ENCODE assay signal across 34 cellular contexts in the genomic region with DNA sequence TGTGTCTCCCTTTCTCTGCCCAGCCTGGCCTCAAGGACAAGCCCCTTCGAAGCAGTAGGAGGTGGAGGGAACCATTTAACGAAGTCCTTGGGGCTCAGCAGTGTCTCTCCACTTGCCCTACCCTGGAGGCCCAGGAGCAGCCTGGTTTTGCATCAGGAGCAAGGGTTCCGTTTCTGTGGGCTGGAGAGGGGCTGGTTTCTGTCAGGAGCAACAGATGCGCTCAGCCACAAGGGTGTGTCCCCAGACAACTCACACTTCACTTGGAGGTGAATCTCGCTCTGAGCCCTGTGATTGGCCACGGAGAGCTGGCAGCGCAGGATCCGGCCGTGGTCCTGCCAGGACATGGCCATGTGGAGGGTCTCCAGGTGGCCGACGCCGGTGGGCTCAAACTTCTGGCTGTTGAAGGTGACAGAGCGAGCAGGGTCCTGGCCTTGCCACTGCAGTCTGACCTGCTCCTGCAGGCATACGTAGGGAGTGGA. TPM values are rescaled to one million over a fixed set of nuclear protein-coding genes. Genes with fewer than 3 reads are reported as not detected.
"Had no signal": no experiment of that assay in that cellular context is flagged by ENCODE, and none has a peak within 500 bp of the region (broad histone marks: within the 10 kb centered on the region; RNA-seq: fewer than 3 reads in every experiment).

No MANE protein-coding gene starts in this region.

- H3K9me3 ChIP-seq: adrenal gland, body of pancreas, breast epithelium, MG63 had no signal

- ATAC-seq: activated CD8-positive, alpha-beta T cell treated with anti-CD3 and anti-CD28 coated beads for 36 hours; activated naive CD4-positive, alpha-beta T cell treated with anti-CD3 and anti-CD28 coated beads, Interleukin-2, amount 50 U/mL, for 72 hours; body of pancreas had no signal

- H3K27ac Mint-ChIP-seq: activated CD4-positive, alpha-beta T cell treated with anti-CD3 and anti-CD28 coated beads, Interleukin-2, amount 10 ng/mL, durations not matched to agents 24 days and 14 days; activated CD8-positive, alpha-beta T cell treated with anti-CD3 and anti-CD28 coated beads for 36 hours; activated naive CD4-positive, alpha-beta T cell treated with anti-CD3 and anti-CD28 coated beads for 36 hours; activated naive CD4-positive, alpha-beta T cell treated with anti-CD3 and anti-CD28 coated beads, Interleukin-2, amount 50 U/mL, for 72 hours; activated T-helper 1 cell treated with anti-CD3 and anti-CD28 coated beads, Interleukin-12 subunit alpha, Interleukin-12 subunit beta, Interleukin-2, Interleukin-4 antibody, amounts not matched to agents 30 ng/mL and 10 ng/mL and 1 ng/mL, durations not matched to agents 14 hours and 24 hours and 36 hours had no signal

- DNase-seq: activated CD4-positive, alpha-beta T cell treated with anti-CD3 and anti-CD28 coated beads, Interleukin-2, amount 10 ng/mL, durations not matched to agents 24 days and 14 days; activated CD4-positive, alpha-beta T cell treated with anti-CD3 and anti-CD28 coated beads, Interleukin-2, amount 50 U/mL, for 4 hours; activated CD8-positive, alpha-beta T cell treated with anti-CD3 and anti-CD28 coated beads for 36 hours; activated gamma-delta T cell treated with Interleukin-2 at 50 U/mL for 16 hours; activated naive CD4-positive, alpha-beta T cell treated with anti-CD3 and anti-CD28 coated beads for 36 hours; activated T-cell treated with anti-CD3 and anti-CD28 coated beads, Interleukin-2, amount 50 U/mL, for 1 hour; adrenal gland; body of pancreas; Kasumi-1; KG1; MG63; NCI-H1048; NCI-H1105 treated with DMSO at 0.1 percent for 48 hours; NCI-H1436; NCI-H1694; NCI-H1930; NCI-H2081 treated with DMSO at 0.1 percent for 48 hours; NCI-H226; NCI-H524 treated with DMSO at 0.1 percent for 48 hours; NK-92 treated with Interleukin-12 subunit alpha and Interleukin-12 subunit beta, amount 100 ng/mL, for 24 hours; Right ventricle myocardium superior; SW 1271; T-helper 1 cell; T1000; WERI-Rb-1 had no signal

- H3K27me3 ChIP-seq: adrenal gland, body of pancreas, breast epithelium, MG63 had no signal

- H3K4me1 Mint-ChIP-seq: activated CD4-positive, alpha-beta T cell treated with anti-CD3 and anti-CD28 coated beads, Interleukin-2, amount 10 ng/mL, durations not matched to agents 24 days and 14 days had no signal

- H3K4me3 ChIP-seq: adrenal gland, body of pancreas, breast epithelium, MG63 had no signal

- FAIRE-seq: astrocyte had no signal

- H3K4me3 Mint-ChIP-seq: activated CD4-positive, alpha-beta T cell treated with anti-CD3 and anti-CD28 coated beads, Interleukin-2, amount 10 ng/mL, durations not matched to agents 24 days and 14 days; activated CD8-positive, alpha-beta T cell treated with anti-CD3 and anti-CD28 coated beads for 36 hours; activated naive CD4-positive, alpha-beta T cell treated with anti-CD3 and anti-CD28 coated beads for 36 hours; activated T-helper 1 cell treated with anti-CD3 and anti-CD28 coated beads, Interleukin-12 subunit alpha, Interleukin-12 subunit beta, Interleukin-2, Interleukin-4 antibody, amounts not matched to agents 30 ng/mL and 10 ng/mL and 1 ng/mL, durations not matched to agents 14 hours and 24 hours and 36 hours had no signal

- H3K36me3 Mint-ChIP-seq: activated naive CD4-positive, alpha-beta T cell treated with anti-CD3 and anti-CD28 coated beads, Interleukin-2, amount 50 U/mL, for 72 hours had no signal

- H3K9me3 Mint-ChIP-seq: activated CD4-positive, alpha-beta T cell treated with anti-CD3 and anti-CD28 coated beads, Interleukin-2, amount 10 ng/mL, durations not matched to agents 24 days and 14 days; activated CD8-positive, alpha-beta T cell treated with anti-CD3 and anti-CD28 coated beads for 36 hours; activated naive CD4-positive, alpha-beta T cell treated with anti-CD3 and anti-CD28 coated beads for 36 hours; activated naive CD4-positive, alpha-beta T cell treated with anti-CD3 and anti-CD28 coated beads, Interleukin-2, amount 50 U/mL, for 72 hours; activated T-helper 1 cell treated with anti-CD3 and anti-CD28 coated beads, Interleukin-12 subunit alpha, Interleukin-12 subunit beta, Interleukin-2, Interleukin-4 antibody, amounts not matched to agents 30 ng/mL and 10 ng/mL and 1 ng/mL, durations not matched to agents 14 hours and 24 hours and 36 hours had no signal

- H3K4me1 ChIP-seq: adrenal gland, body of pancreas had no signal

- H3K36me3 ChIP-seq: adrenal gland, breast epithelium, MG63, WERI-Rb-1 had no signal

- H3K27ac ChIP-seq: adrenal gland, body of pancreas, breast epithelium, WERI-Rb-1 had no signal

RNA-seq across cellular contexts. Expression of a gene that starts 6.9 kb away (rescaled TPM):
- total RNA-seq: activated CD4-positive, alpha-beta T cell treated with anti-CD3 and anti-CD28 coated beads, Interleukin-2, amount 10 ng/mL, durations not matched to agents 24 days and 14 days; activated CD8-positive, alpha-beta memory T cell treated with anti-CD3 and anti-CD28 coated beads for 36 hours; activated CD8-positive, alpha-beta T cell treated with anti-CD3 and anti-CD28 coated beads for 36 hours; activated T-helper 1 cell treated with anti-CD3 and anti-CD28 coated beads, Interleukin-12 subunit alpha, Interleukin-12 subunit beta, Interleukin-2, Interleukin-4 antibody, amounts not matched to agents 30 ng/mL and 10 ng/mL and 1 ng/mL, durations not matched to agents 14 hours and 24 hours and 36 hours; astrocyte; NCI-H460; T-helper 2 cell treated with Interferon-gamma antibody and Interleukin-4, amounts not matched to agents 100 ng/mL and 5 ng/mL, for 36 hours had no signal

RNA-seq across cellular contexts. Expression of a gene that starts 23.7 kb away (rescaled TPM):
- total RNA-seq: activated CD4-positive, alpha-beta T cell treated with anti-CD3 and anti-CD28 coated beads, Interleukin-2, amount 10 ng/mL, durations not matched to agents 24 days and 14 days; activated CD8-positive, alpha-beta memory T cell treated with anti-CD3 and anti-CD28 coated beads for 36 hours; activated CD8-positive, alpha-beta T cell treated with anti-CD3 and anti-CD28 coated beads for 36 hours; activated naive CD4-positive, alpha-beta T cell treated with anti-CD3 and anti-CD28 coated beads for 36 hours; activated naive CD4-positive, alpha-beta T cell treated with anti-CD3 and anti-CD28 coated beads, Interleukin-2, amount 50 U/mL, for 72 hours; activated T-helper 1 cell treated with anti-CD3 and anti-CD28 coated beads, Interleukin-12 subunit alpha, Interleukin-12 subunit beta, Interleukin-2, Interleukin-4 antibody, amounts not matched to agents 30 ng/mL and 10 ng/mL and 1 ng/mL, durations not matched to agents 14 hours and 24 hours and 36 hours; OCI-LY7; T-helper 2 cell treated with Interferon-gamma antibody and Interleukin-4, amounts not matched to agents 100 ng/mL and 5 ng/mL, for 36 hours had no signal

RNA-seq across cellular contexts. Expression of a gene that starts 27.0 kb away (rescaled TPM):
- total RNA-seq: activated CD4-positive, alpha-beta T cell treated with anti-CD3 and anti-CD28 coated beads, Interleukin-2, amount 10 ng/mL, durations not matched to agents 24 days and 14 days; activated CD8-positive, alpha-beta memory T cell treated with anti-CD3 and anti-CD28 coated beads for 36 hours; activated CD8-positive, alpha-beta T cell treated with anti-CD3 and anti-CD28 coated beads for 36 hours; activated naive CD4-positive, alpha-beta T cell treated with anti-CD3 and anti-CD28 coated beads for 36 hours; activated naive CD4-positive, alpha-beta T cell treated with anti-CD3 and anti-CD28 coated beads, Interleukin-2, amount 50 U/mL, for 72 hours; activated T-helper 1 cell treated with anti-CD3 and anti-CD28 coated beads, Interleukin-12 subunit alpha, Interleukin-12 subunit beta, Interleukin-2, Interleukin-4 antibody, amounts not matched to agents 30 ng/mL and 10 ng/mL and 1 ng/mL, durations not matched to agents 14 hours and 24 hours and 36 hours; astrocyte; NCI-H460; OCI-LY7; T-helper 2 cell treated with Interferon-gamma antibody and Interleukin-4, amounts not matched to agents 100 ng/mL and 5 ng/mL, for 36 hours had no signal

RNA-seq across cellular contexts. Expression of a gene that starts 42.3 kb away (rescaled TPM):
- total RNA-seq: activated CD4-positive, alpha-beta T cell treated with anti-CD3 and anti-CD28 coated beads, Interleukin-2, amount 10 ng/mL, durations not matched to agents 24 days and 14 days; activated CD8-positive, alpha-beta memory T cell treated with anti-CD3 and anti-CD28 coated beads for 36 hours; activated CD8-positive, alpha-beta T cell treated with anti-CD3 and anti-CD28 coated beads for 36 hours; activated naive CD4-positive, alpha-beta T cell treated with anti-CD3 and anti-CD28 coated beads for 36 hours; activated naive CD4-positive, alpha-beta T cell treated with anti-CD3 and anti-CD28 coated beads, Interleukin-2, amount 50 U/mL, for 72 hours; activated T-helper 1 cell treated with anti-CD3 and anti-CD28 coated beads, Interleukin-12 subunit alpha, Interleukin-12 subunit beta, Interleukin-2, Interleukin-4 antibody, amounts not matched to agents 30 ng/mL and 10 ng/mL and 1 ng/mL, durations not matched to agents 14 hours and 24 hours and 36 hours; adrenal gland; astrocyte; body of pancreas; breast epithelium; cardiac septum; NCI-H460; OCI-LY7; Right ventricle myocardium superior; T-helper 2 cell treated with Interferon-gamma antibody and Interleukin-4, amounts not matched to agents 100 ng/mL and 5 ng/mL, for 36 hours had no signal
- polyA plus RNA-seq: adrenal gland had no signal
